In genomic region chr4:127759893-127760292, GRCh38 we compare ENCODE assay signal across 26 cellular contexts. TPM values are rescaled to one million over a fixed set of nuclear protein-coding genes. Genes with fewer than 3 reads are reported as not detected.
DNase-seq lines count a peak whose midpoint lies in the region; ATAC-seq, FAIRE-seq and TF ChIP-seq lines count a peak whose summit lies in the region.
"Had no signal": no experiment of that assay in that cellular context is flagged by ENCODE, and none has a peak within 500 bp of the region (broad histone marks: within the 10 kb centered on the region; RNA-seq: fewer than 3 reads in every experiment).

No MANE protein-coding gene starts in this region.

- TF ChIP-seq CTCF in bronchial epithelial cell (IDR thresholded peaks at IDR 0.05; ENCODE audit: insufficient read depth, low read length, severe bottlenecking): no peak

- ATAC-seq in GM19043 (IDR thresholded peaks at IDR 0.05; ENCODE audit: low read depth, unreplicated experiment) (peak; percentile 3), HG03354 (IDR thresholded peaks at IDR 0.05; ENCODE audit: poor library complexity, severe bottlenecking, unreplicated experiment) (peak; percentile 21), T-cell (replicated peaks in 1 of 4) (no peak)
- ATAC-seq: foreskin keratinocyte, SK-N-SH treated with all-trans-retinoic acid at 6 μM for 48 hours had no signal

- FAIRE-seq in bronchial epithelial cell (lab: Jason Lieb, UNC): no peak

- DNase-seq in bronchial epithelial cell (ENCODE audit: low read depth) (peak; percentile 88), renal cortical epithelial cell (ENCODE audit: low read depth) (peak; percentile 69), T-cell (no peak), cardiac septum (ENCODE audit: low spot score) (no peak)
- DNase-seq in activated CD4-positive, alpha-beta T cell treated with anti-CD3 and anti-CD28 coated beads, Interleukin-2, amount 50 U/mL, for 4 hours: no peak
- DNase-seq in stimulated activated CD4-positive, alpha-beta T cell treated with anti-CD3 and anti-CD28 coated beads, Interleukin-12 subunit alpha, Interleukin-12 subunit beta, amount 100 ng/mL, for 4 hours: no peak
- DNase-seq: activated CD4-positive, alpha-beta memory T cell treated with anti-CD3 and anti-CD28 coated beads, Interleukin-2, amount 10 ng/mL, durations not matched to agents 7 days and 5 days; activated CD4-positive, CD25-positive, alpha-beta regulatory T cell; AML-193; amniotic stem cell; foreskin keratinocyte; Kasumi-1; NCI-H2107; NCI-H524; stimulated activated CD8-positive, alpha-beta memory T cell treated with anti-CD3 and anti-CD28 coated beads, Interleukin-4, amount 100 ng/mL, for 48 hours; T-helper 9 cell had no signal

- H3K27me3 Mint-ChIP-seq in T-cell: peaks cover 3 to 13% of the 10 kb centered on the region in 2 donors
- H3K27me3 Mint-ChIP-seq: dendritic cell treated with granulocyte-macrophage colony-stimulating factor and Interleukin-4, amounts not matched to agents 40 ng/mL and 50 ng/mL, for 4 days had no signal

- H3K4me3 ChIP-seq in bronchial epithelial cell (ENCODE audit: low read depth, low read length): no peak overlapping the region
- H3K4me3 ChIP-seq: cardiac muscle cell, HAP-1, hepatocyte had no signal

- POLR2A ChIA-PET in T-cell (lab: Charles Lee): no interaction called here

- H3K9me3 Mint-ChIP-seq in T-cell: peaks cover 0 to 4% (median 0%) of the 10 kb centered on the region in 3 donors
- H3K9me3 Mint-ChIP-seq: activated CD4-positive, alpha-beta memory T cell treated with anti-CD3 and anti-CD28 coated beads, Interleukin-2, amount 10 ng/mL, durations not matched to agents 7 days and 5 days had no signal

- H3K27ac Mint-ChIP-seq in T-cell: no peak overlapping the region
- H3K27ac Mint-ChIP-seq: activated CD4-positive, alpha-beta memory T cell treated with anti-CD3 and anti-CD28 coated beads, Interleukin-2, amount 10 ng/mL, durations not matched to agents 7 days and 5 days; dendritic cell treated with granulocyte-macrophage colony-stimulating factor and Interleukin-4, amounts not matched to agents 40 ng/mL and 50 ng/mL, for 4 days had no signal

- no peaks in the 10 kb centered on the region for H3K36me3 ChIP-seq in bronchial epithelial cell (ENCODE audit: control insufficient read depth, insufficient read depth, low read length)
- H3K36me3 ChIP-seq: cardiac muscle cell, HAP-1 had no signal

- no peaks in the 10 kb centered on the region for H3K36me3 Mint-ChIP-seq in T-cell

- CTCF ChIA-PET in T-cell (lab: Charles Lee): interaction anchor here in 1 of 2 donors (0.7 kb wide), 1 partner anchor 1882 kb away, joined by 3 read pairs; no protein-coding TSS in a partner anchor

- no peak overlapping the region for H3K4me3 Mint-ChIP-seq in T-cell
- H3K4me3 Mint-ChIP-seq: activated CD4-positive, alpha-beta memory T cell treated with anti-CD3 and anti-CD28 coated beads, Interleukin-2, amount 10 ng/mL, durations not matched to agents 7 days and 5 days; dendritic cell treated with granulocyte-macrophage colony-stimulating factor and Interleukin-4, amounts not matched to agents 40 ng/mL and 50 ng/mL, for 4 days had no signal

- no peaks in the 10 kb centered on the region for H3K27me3 ChIP-seq in bronchial epithelial cell (ENCODE audit: control insufficient read depth, insufficient read depth, low read length)
- H3K27me3 ChIP-seq: cardiac muscle cell, foreskin keratinocyte, hepatocyte had no signal

- H3K4me1 Mint-ChIP-seq in T-cell: no peaks in the 10 kb centered on the region
- H3K4me1 Mint-ChIP-seq: activated CD4-positive, alpha-beta memory T cell treated with anti-CD3 and anti-CD28 coated beads, Interleukin-2, amount 10 ng/mL, durations not matched to agents 7 days and 5 days had no signal

- intact Hi-C loops in cardiac septum (cut with DNase I): no loop called here

RNA-seq across cellular contexts. Expression of gene HSPA4L, which starts 22.2 kb away (rescaled TPM):
- total RNA-seq in bronchial epithelial cell (12.4 and 20.1 TPM in 2 replicates), renal cortical epithelial cell (18.6 and 40.7 TPM in 2 replicates), T-cell (under 1 TPM in 3 of 5 donors, not detected in 2; 0.09 to 0.22 (median 0.16) TPM), cardiac septum (12.4 TPM)

RNA-seq across cellular contexts. Expression of gene SLC25A31, which starts 29.7 kb away (rescaled TPM):
- total RNA-seq in bronchial epithelial cell (not detected in 2 replicates), renal cortical epithelial cell (not detected in 2 replicates), T-cell (not detected), cardiac septum (not detected)
- total RNA-seq: activated CD4-positive, alpha-beta memory T cell treated with anti-CD3 and anti-CD28 coated beads, Interleukin-2, amount 10 ng/mL, durations not matched to agents 7 days and 5 days; cardiac muscle cell; foreskin keratinocyte; hepatocyte; lower leg skin; subcutaneous adipose tissue; urinary bladder had no signal

Comparison
In these comparisons a context has a peak if more than half of its experiments do, and no peak if none do; other contexts are left out.
1. ATAC-seq: peak in GM19043 (single experiment) and HG03354 (single experiment); none in T-cell (0 of 4).
2. DNase-seq: peak in bronchial epithelial cell (single experiment) and renal cortical epithelial cell (single experiment); none in T-cell (0 of 34), activated CD4-positive, alpha-beta T cell treated with anti-CD3 and anti-CD28 coated beads, Interleukin-2, amount 50 U/mL, for 4 hours (0 of 2), cardiac septum (single experiment) and stimulated activated CD4-positive, alpha-beta T cell treated with anti-CD3 and anti-CD28 coated beads, Interleukin-12 subunit alpha, Interleukin-12 subunit beta, amount 100 ng/mL, for 4 hours (single experiment).
3. RNA of gene HSPA4L, which starts 22.2 kb away (total RNA-seq): 18.6 to 40.7 TPM in renal cortical epithelial cell, 12.4 to 20.1 TPM in bronchial epithelial cell and 12.4 TPM in cardiac septum (single experiment); 0.09 to 0.22 TPM in T-cell; every median in the first group is over 10 times any median in the second.